25 cellular contexts compared by ENCODE assay signal in genomic region chr12:114944736-114945135, GRCh38.
DNase-seq lines count a peak whose midpoint lies in the region; ATAC-seq and TF ChIP-seq lines count a peak whose summit lies in the region.
"Had no signal": no experiment of that assay in that cellular context is flagged by ENCODE, and none has a peak within 500 bp of the region (broad histone marks: within the 10 kb centered on the region; RNA-seq: fewer than 3 reads in every experiment).

No MANE protein-coding gene starts in this region.

- H3K27ac ChIP-seq in hepatocyte, result no peak overlapping the region
- H3K27ac ChIP-seq in liver (ENCODE audit: low read depth in 1 of 2, low read length in 2 of 2), result peak overlapping the region in 1 of 2 donors; percentile 33
- H3K27ac ChIP-seq: A549; BLaER1 treated with 17β-estradiol and CSF1 and Interleukin-3, amounts not matched to agents 10 nM and 100 nM had no signal

- WGBS in hepatocyte (ENCODE audit: low lambda C conversion rate, missing lambda C conversion rate), result 62% methylated on average over 4 of the region's 4 CpGs
- WGBS in liver, result 38% methylated on average over 4 of the region's 4 CpGs

- peak; percentile 60 to 69 for TF ChIP-seq RAD21 in liver (IDR thresholded peaks at IDR 0.05)

- H2AFZ ChIP-seq in hepatocyte, result no peak overlapping the region
- H2AFZ ChIP-seq: GM23338 had no signal

- H3K36me3 ChIP-seq in Caco-2 (ENCODE audit: control insufficient read depth, insufficient read depth, low read length) (no peaks in the 10 kb centered on the region), hepatocyte (replicated peaks; ENCODE audit: insufficient read depth, low read depth) (no peaks in the 10 kb centered on the region), liver (ENCODE audit: control insufficient read depth in 4 of 4, insufficient read depth in 3 of 4, low read depth in 1 of 4, low read length in 3 of 4) (no peaks in the 10 kb centered on the region)
- H3K36me3 ChIP-seq: BE2C; BLaER1 treated with 17β-estradiol and CSF1 and Interleukin-3, amounts not matched to agents 10 nM and 100 nM had no signal

- no TSS peak for BruUV-seq in Caco-2 (replicated peaks; lab: Mats Ljungman, UMichigan)

- H3K4me2 ChIP-seq in hepatocyte, result no peak overlapping the region
- H3K4me2 ChIP-seq: A549; BLaER1 treated with 17β-estradiol and CSF1 and Interleukin-3, amounts not matched to agents 10 nM and 100 nM; GM23338 had no signal

- H3K4me1 ChIP-seq in Caco-2 (peaks cover 18% of the 10 kb centered on the region), hepatocyte (ENCODE audit: insufficient read depth) (no peaks in the 10 kb centered on the region), liver (ENCODE audit: control insufficient read depth in 4 of 4, insufficient read depth in 4 of 4, low read length in 3 of 4) (peaks cover 2 to 8% (median 7%) of the 10 kb centered on the region in 4 donors)
- H3K4me1 ChIP-seq: A549, BE2C had no signal

- no peaks in the 10 kb centered on the region for H4K20me1 ChIP-seq in hepatocyte (ENCODE audit: insufficient read depth, poor library complexity, severe bottlenecking)
- H4K20me1 ChIP-seq: BLaER1 treated with 17β-estradiol and CSF1 and Interleukin-3, amounts not matched to agents 10 nM and 100 nM had no signal

- no peak overlapping the region for H3K9ac ChIP-seq in liver (ENCODE audit: low read depth in 1 of 2, low read length in 2 of 2)
- H3K9ac ChIP-seq: BLaER1 treated with 17β-estradiol and CSF1 and Interleukin-3, amounts not matched to agents 10 nM and 100 nM had no signal

- H3K27me3 Mint-ChIP-seq in Caco-2 (ENCODE audit: insufficient read depth, unreplicated experiment), result no peaks in the 10 kb centered on the region
- H3K27me3 Mint-ChIP-seq: CD4-positive, alpha-beta T cell; CD8-positive, alpha-beta memory T cell had no signal

- H3K36me3 Mint-ChIP-seq in Caco-2 (ENCODE audit: insufficient read depth, unreplicated experiment), result no peaks in the 10 kb centered on the region
- H3K36me3 Mint-ChIP-seq: CD14-positive monocyte; CD8-positive, alpha-beta memory T cell had no signal

- intact Hi-C loops in Caco-2 (cut with micrococcal nuclease; ENCODE audit: unreplicated experiment) (no loop called here), posterior cingulate gyrus (cut with DNase I) (no loop called here)

- H3K9me3 ChIP-seq in Caco-2, result no peaks in the 10 kb centered on the region
- H3K9me3 ChIP-seq in hepatocyte (ENCODE audit: low read depth), result no peaks in the 10 kb centered on the region
- H3K9me3 ChIP-seq in liver (ENCODE audit: control insufficient read depth in 4 of 4, low read length in 3 of 4), result no peaks in the 10 kb centered on the region
- H3K9me3 ChIP-seq: A549, BE2C had no signal

- DNase-seq in Caco-2, result peak in 1 of 2 experiments; percentile 37
- peak; percentile 24 for DNase-seq in amniotic epithelial cell (ENCODE audit: low read depth)
- peak; percentile 19 for DNase-seq in hepatocyte (ENCODE audit: low spot score)
- DNase-seq in activated CD4-positive, alpha-beta T cell treated with anti-CD3 and anti-CD28 coated beads for 4 hours, result no peak
- DNase-seq in posterior cingulate gyrus, result no peak
- DNase-seq in HUDEP-2 (lab: John Stamatoyannopoulos, UW; ENCODE audit: unreplicated experiment in 76 of 76), result no peak
- DNase-seq: 8988T; ACHN; AML-193; BE2C; CD4-positive, alpha-beta T cell; CD8-positive, alpha-beta memory T cell; COR-L47; DMS153; EL; GDM1; H9 had no signal

- ATAC-seq in GM18858 (IDR thresholded peaks at IDR 0.05; ENCODE audit: unreplicated experiment), result no peak
- ATAC-seq: A549, GM12878, GM23338, HCT116 had no signal

- H3K9me2 ChIP-seq in hepatocyte (replicated peaks; ENCODE audit: insufficient read depth), result no peaks in the 10 kb centered on the region

- H3K79me2 ChIP-seq in hepatocyte, result no peaks in the 10 kb centered on the region

- H3K4me1 Mint-ChIP-seq in Caco-2 (ENCODE audit: low read depth, unreplicated experiment), result peaks cover 21% of the 10 kb centered on the region
- H3K4me1 Mint-ChIP-seq: CD14-positive monocyte; CD8-positive, alpha-beta memory T cell; GM23338; H9 had no signal

- H3K4me3 ChIP-seq in Caco-2 (ENCODE audit: low read depth, low read length) (no peak overlapping the region), hepatocyte (no peak overlapping the region), liver (ENCODE audit: low read depth in 1 of 3, low read length in 3 of 3) (no peak overlapping the region)
- H3K4me3 ChIP-seq: A549; BLaER1 treated with 17β-estradiol and CSF1 and Interleukin-3, amounts not matched to agents 10 nM and 100 nM; GM12878; GM23338 had no signal

- POLR2A ChIA-PET in Caco-2 (lab: Charles Lee), result no interaction called here

- H3K9me3 Mint-ChIP-seq in Caco-2 (ENCODE audit: unreplicated experiment), result no peaks in the 10 kb centered on the region
- H3K9me3 Mint-ChIP-seq: H9 had no signal

- H3K4me3 Mint-ChIP-seq in Caco-2 (ENCODE audit: unreplicated experiment), result peak overlapping the region; percentile 39
- H3K4me3 Mint-ChIP-seq: CD14-positive monocyte; CD4-positive, alpha-beta T cell; CD8-positive, alpha-beta memory T cell; GM23338; H9 had no signal

- H3K27ac Mint-ChIP-seq in Caco-2 (ENCODE audit: unreplicated experiment), result peak overlapping the region; percentile 37
- H3K27ac Mint-ChIP-seq: CD14-positive monocyte; CD4-positive, alpha-beta T cell; CD8-positive, alpha-beta memory T cell; GM23338; H9 had no signal

- CTCF ChIA-PET in Caco-2 (lab: Charles Lee), result no interaction called here

- no peaks in the 10 kb centered on the region for H3K27me3 ChIP-seq in Caco-2 (replicated peaks; ENCODE audit: control insufficient read depth, insufficient read depth, low read length)
- no peaks in the 10 kb centered on the region for H3K27me3 ChIP-seq in hepatocyte
- H3K27me3 ChIP-seq in liver (ENCODE audit: control insufficient read depth in 4 of 4, insufficient read depth in 4 of 4, low read length in 3 of 4), result no peaks in the 10 kb centered on the region
- H3K27me3 ChIP-seq: BE2C; BLaER1 treated with 17β-estradiol and CSF1 and Interleukin-3, amounts not matched to agents 10 nM and 100 nM had no signal

- TF ChIP-seq CTCF in Caco-2 (IDR thresholded peaks at IDR 0.05; ENCODE audit: insufficient read depth in 1 of 2, low read depth in 1 of 2, low read length in 1 of 2, severe bottlenecking in 1 of 2, unreplicated experiment in 1 of 2) (no peak), hepatocyte (IDR thresholded peaks at IDR 0.05; ENCODE audit: poor library complexity) (no peak), liver (IDR thresholded peaks at IDR 0.05; ENCODE audit: low read depth, low read length, missing input control) (no peak)

TF ChIP-seq in liver, 16 proteins besides CTCF, POLR2A, EP300 and RAD21 (continues in another document):
- TF ChIP-seq HNF4A (conservative IDR thresholded peaks at IDR 0.05), result peak; percentile 68 to 71
- TF ChIP-seq FOXA1 (IDR thresholded peaks at IDR 0.05), result peak; percentile 16
- peak; percentile 57 for TF ChIP-seq REST (IDR thresholded peaks at IDR 0.05)
- TF ChIP-seq ZBTB33 (IDR thresholded peaks at IDR 0.05), result peak; percentile 61
- TF ChIP-seq FOXA2 (IDR thresholded peaks at IDR 0.05), result peak; percentile 41
- TF ChIP-seq EGR1 (IDR thresholded peaks at IDR 0.05; ENCODE audit: low read depth in 2 of 2), result peak in 1 of 2 donors; percentile 59
- no peak for TF ChIP-seq TAF1 (conservative IDR thresholded peaks at IDR 0.05)
- peak; percentile 47 for TF ChIP-seq MAX (IDR thresholded peaks at IDR 0.05)
- peak; percentile 38 to 65 for TF ChIP-seq JUND (IDR thresholded peaks at IDR 0.05)
- peak; percentile 17 for TF ChIP-seq HNF4G (IDR thresholded peaks at IDR 0.05)
- peak; percentile 66 for TF ChIP-seq YY1 (IDR thresholded peaks at IDR 0.05)

Comparison
In these comparisons a context has a peak if more than half of its experiments do, and no peak if none do; other contexts are left out.
1. DNase-seq: peak in amniotic epithelial cell (single experiment) and hepatocyte (single experiment); none in activated CD4-positive, alpha-beta T cell treated with anti-CD3 and anti-CD28 coated beads for 4 hours (0 of 2), posterior cingulate gyrus (0 of 10) and HUDEP-2 (0 of 76).